ENCODE assay signal across 22 cellular contexts in the genomic region with DNA sequence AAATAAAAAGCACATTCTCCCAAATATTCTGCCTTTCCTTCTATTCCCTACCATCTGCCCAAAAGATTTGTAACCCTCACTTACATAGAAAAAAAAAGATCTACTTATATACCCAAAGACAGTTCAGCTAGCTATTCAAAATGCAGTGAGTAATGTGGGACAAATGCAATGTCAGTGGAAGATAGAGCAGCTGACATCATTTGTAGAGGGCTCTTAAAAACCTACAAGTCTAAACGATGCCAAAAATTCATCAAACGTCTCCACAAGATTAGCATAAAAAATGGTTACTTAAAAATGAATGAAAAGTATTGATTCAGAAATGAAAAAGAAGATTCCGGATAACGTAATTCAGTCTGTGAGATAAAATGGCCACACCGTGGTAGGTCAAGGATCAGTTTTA.
"Had no signal": no experiment of that assay in that cellular context is flagged by ENCODE, and none has a peak within 500 bp of the region (broad histone marks: within the 10 kb centered on the region; RNA-seq: fewer than 3 reads in every experiment).

No MANE protein-coding gene starts in this region.

- H3K4me3 Mint-ChIP-seq: memory B cell; natural killer cell; neural crest cell; stimulated activated naive B cell treated with anti-CD40 and anti-IgM and Interleukin-4, amounts not matched to agents 10 μg/mL and 1 μg/mL and 100 μg/mL, for 72 hours; stimulated activated naive CD8-positive, alpha-beta T cell treated with anti-CD3 and anti-CD28 coated beads, Interleukin-15, Interleukin-2, amounts not matched to agents 100 ng/mL and 50 ng/mL, for 24 hours had no signal

- H3K9me3 Mint-ChIP-seq: memory B cell; stimulated activated naive CD8-positive, alpha-beta T cell treated with anti-CD3 and anti-CD28 coated beads, Interleukin-15, Interleukin-2, amounts not matched to agents 100 ng/mL and 50 ng/mL, for 24 hours had no signal

- H3K9me3 ChIP-seq: gastrocnemius medialis, neutrophil, pancreas, right atrium auricular region, thoracic aorta, tibial nerve, upper lobe of left lung had no signal

- FAIRE-seq: keratinocyte, urothelium cell line had no signal

- H3K36me3 ChIP-seq: gastrocnemius medialis, neutrophil, pancreas, right atrium auricular region, thoracic aorta, tibial nerve, upper lobe of left lung had no signal

- DNase-seq: cortex of kidney; foreskin fibroblast; gastrocnemius medialis; head of caudate nucleus; natural killer cell; pancreas; stimulated activated CD4-positive, alpha-beta T cell treated with anti-CD3 and anti-CD28 coated beads, Interleukin-4, amount 100 ng/mL, for 4 hours; stimulated activated naive B cell treated with anti-CD40 and anti-IgM and Interleukin-4, amounts not matched to agents 10 μg/mL and 1 μg/mL and 100 μg/mL, for 72 hours; upper lobe of left lung had no signal

- H3K27me3 Mint-ChIP-seq: memory B cell; progenitor cell of endocrine pancreas; stimulated activated naive CD8-positive, alpha-beta T cell treated with anti-CD3 and anti-CD28 coated beads, Interleukin-15, Interleukin-2, amounts not matched to agents 100 ng/mL and 50 ng/mL, for 24 hours had no signal

- H3K27ac Mint-ChIP-seq: memory B cell; natural killer cell; progenitor cell of endocrine pancreas; stimulated activated naive B cell treated with anti-CD40 and anti-IgM and Interleukin-4, amounts not matched to agents 10 μg/mL and 1 μg/mL and 100 μg/mL, for 72 hours; stimulated activated naive CD8-positive, alpha-beta T cell treated with anti-CD3 and anti-CD28 coated beads, Interleukin-15, Interleukin-2, amounts not matched to agents 100 ng/mL and 50 ng/mL, for 24 hours had no signal

- H3K36me3 Mint-ChIP-seq: memory B cell; natural killer cell; stimulated activated naive B cell treated with anti-CD40 and anti-IgM and Interleukin-4, amounts not matched to agents 10 μg/mL and 1 μg/mL and 100 μg/mL, for 72 hours had no signal

- H3K4me1 ChIP-seq: gastrocnemius medialis, pancreas, right atrium auricular region, tibial nerve, upper lobe of left lung had no signal

- H3K27me3 ChIP-seq: gastrocnemius medialis, neutrophil, right atrium auricular region, upper lobe of left lung had no signal

- H3K27ac ChIP-seq: gastrocnemius medialis, neutrophil, pancreas, right atrium auricular region, thoracic aorta, tibial nerve, upper lobe of left lung had no signal

- H3K4me1 Mint-ChIP-seq: stimulated activated naive B cell treated with anti-CD40 and anti-IgM and Interleukin-4, amounts not matched to agents 10 μg/mL and 1 μg/mL and 100 μg/mL, for 72 hours had no signal

- ATAC-seq: gastrocnemius medialis; left lobe of liver; natural killer cell; pancreas; sciatic nerve; stimulated activated naive B cell treated with anti-CD40 and anti-IgM and Interleukin-4, amounts not matched to agents 10 μg/mL and 1 μg/mL and 100 μg/mL, for 72 hours had no signal

- H3K4me3 ChIP-seq: gastrocnemius medialis, lung, pancreas, right atrium auricular region, thoracic aorta, tibial nerve, upper lobe of left lung had no signal
